In the genomic region with DNA sequence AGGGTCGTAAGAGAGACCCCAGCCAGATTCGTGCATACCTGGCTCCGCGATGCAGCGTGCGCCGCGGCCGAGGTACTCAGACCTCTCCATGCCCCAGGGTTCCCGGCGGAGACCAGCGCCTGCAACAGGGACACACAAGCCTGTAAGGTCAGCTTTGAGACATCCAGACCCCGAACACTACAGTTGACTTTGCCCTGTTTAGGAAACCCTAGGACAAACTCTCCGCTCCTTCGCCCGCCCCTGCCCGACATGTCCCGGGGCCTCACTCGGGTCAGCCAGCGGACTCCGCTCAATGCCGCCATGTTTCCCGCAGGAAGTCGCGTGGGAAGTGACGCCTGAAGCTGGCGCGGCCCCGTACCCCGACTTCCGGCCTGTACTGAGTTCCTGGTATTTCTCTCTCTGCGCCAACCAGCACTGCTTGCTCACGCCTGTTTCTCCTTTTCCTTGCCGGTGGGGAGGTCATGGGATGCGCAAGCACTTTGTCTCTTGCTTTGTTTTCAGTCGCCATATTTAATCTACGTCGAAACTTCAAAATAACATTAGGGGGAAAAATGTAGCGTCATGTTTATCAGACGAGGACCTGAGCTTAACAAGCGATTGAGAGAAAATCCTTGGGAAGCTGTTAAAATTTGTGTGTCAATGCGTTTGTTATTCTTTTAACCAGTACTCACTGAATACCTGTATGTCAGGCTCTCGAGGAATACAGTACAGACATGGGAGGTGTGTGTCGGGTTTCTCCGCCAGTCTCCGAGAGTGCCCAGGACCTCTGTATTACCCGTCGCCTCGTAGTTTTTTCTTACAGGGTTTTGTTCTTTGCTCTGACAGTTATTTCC, we compare ENCODE assay signal across 8 cellular contexts. TPM values are rescaled to one million over a fixed set of nuclear protein-coding genes. Genes with fewer than 3 reads are reported as not detected.
DNase-seq lines count a peak whose midpoint lies in the region; ATAC-seq and TF ChIP-seq lines count a peak whose summit lies in the region.

Gene IDH3B, minus strand, starts transcription at position 330 of the 833 bp plus-strand sequence. Its CDS starts 28 bp downstream, at position 302.

- H3K9me3 Mint-ChIP-seq in endodermal cell = no peaks in the 10 kb centered on the region

- peak within 1 kb of the TSS; percentile 95 for H3K27ac Mint-ChIP-seq in endodermal cell

- peak within 1 kb of the TSS; percentile 83 for H3K4me3 Mint-ChIP-seq in endodermal cell

- DNase-seq in COLO668 (lab: John Stamatoyannopoulos, UW; ENCODE audit: unreplicated experiment) = peak; percentile 91
- peak in 73 of 76 experiments; percentile 33 to 92 (median 76) for DNase-seq in HUDEP-2 (lab: John Stamatoyannopoulos, UW; ENCODE audit: unreplicated experiment in 76 of 76)
- peak; percentile 88 for DNase-seq in NT2/D1 (ENCODE audit: low read depth, low spot score)
- peak; percentile 77 for DNase-seq in activated CD8-positive, alpha-beta memory T cell treated with anti-CD3 and anti-CD28 coated beads, Interleukin-2, amount 50 U/mL, for 1 hour (ENCODE audit: extremely low read depth)
- peak; percentile 97 for DNase-seq in endodermal cell
- DNase-seq in mesenteric fat pad (ENCODE audit: low spot score) = peak; percentile 97
- peak; percentile 84 for DNase-seq in stimulated activated CD8-positive, alpha-beta memory T cell treated with anti-CD3 and anti-CD28 coated beads, Interleukin-15, amount 100 ng/mL, for 24 hours (ENCODE audit: low read depth)

- no peak for TF ChIP-seq CTCF in endodermal cell (conservative IDR thresholded peaks at IDR 0.05)

- 13 to 14% methylated on average over 42 to 49 of the region's 49 CpGs for WGBS in endodermal cell (ENCODE audit: insufficient coverage in 1 of 2, insufficient read length in 1 of 2), 2 experiments

- H3K36me3 ChIP-seq in NT2/D1 (ENCODE audit: insufficient read depth, insufficient read length, low read length) = peaks cover 40% of the 10 kb centered on the region
- peaks cover 28% of the 10 kb centered on the region for H3K36me3 ChIP-seq in endodermal cell (ENCODE audit: control insufficient read depth, insufficient read depth, low read length)

- H3K27ac ChIP-seq in endodermal cell (ENCODE audit: low read depth, low read length) = peak within 1 kb of the TSS; percentile 46

- H3K4me1 ChIP-seq in NT2/D1 (ENCODE audit: insufficient read depth, insufficient read length) (peaks cover 4% of the 10 kb centered on the region), endodermal cell (ENCODE audit: control insufficient read depth, insufficient read depth, low read length) (no peaks in the 10 kb centered on the region)

- peaks cover 30% of the 10 kb centered on the region for H3K36me3 Mint-ChIP-seq in endodermal cell (ENCODE audit: low read depth)

- H3K4me1 Mint-ChIP-seq in endodermal cell = peaks cover 6% of the 10 kb centered on the region

- H3K4me3 ChIP-seq in NT2/D1 (ENCODE audit: insufficient read length, low read depth) (peak within 1 kb of the TSS; percentile 85), endodermal cell (ENCODE audit: low read length) (peak within 1 kb of the TSS; percentile 97)

- peaks cover 24% of the 10 kb centered on the region for H3K27me3 Mint-ChIP-seq in endodermal cell (ENCODE audit: insufficient read depth)

- H3K9me3 ChIP-seq in NT2/D1 (ENCODE audit: insufficient read depth, low read length) (no peaks in the 10 kb centered on the region), endodermal cell (ENCODE audit: control insufficient read depth, low read length) (no peaks in the 10 kb centered on the region)

- peak; percentile 83 for ATAC-seq in GM21360 (IDR thresholded peaks at IDR 0.05; ENCODE audit: unreplicated experiment)

- H3K9ac ChIP-seq in NT2/D1 (ENCODE audit: insufficient read length, low read depth) = peak within 1 kb of the TSS; percentile 88
- H3K9ac ChIP-seq in endodermal cell (ENCODE audit: extremely low read depth, low read length, poor library complexity, severe bottlenecking) = peak within 1 kb of the TSS; percentile 61

- H3K27me3 ChIP-seq in NT2/D1 (ENCODE audit: insufficient read depth, insufficient read length) (no peaks in the 10 kb centered on the region), endodermal cell (ENCODE audit: control insufficient read depth, insufficient read depth, low read length, poor library complexity, severe bottlenecking) (peaks cover 25% of the 10 kb centered on the region)

RNA-seq across cellular contexts. Expression of gene IDH3B, which starts in this region (rescaled TPM):
- 10 to 100 TPM; 89.9 to 91.7 TPM for total RNA-seq in endodermal cell
- polyA plus RNA-seq in endodermal cell (2013, experiment 1 of 2) = 78.9 TPM
- polyA plus RNA-seq in endodermal cell (2013, experiment 2 of 2) = 69.2 TPM
- total RNA-seq in mesenteric fat pad = 66.7 TPM

Comparison
In these comparisons a context has a peak if more than half of its experiments do, and no peak if none do; other contexts are left out.
1. Peak in every context shown above with its lines: DNase-seq, ATAC-seq, H3K4me3 ChIP-seq and H3K27ac ChIP-seq.